In genomic region chr6:157032923-157033322, GRCh38 we compare ENCODE assay signal across 11 cellular contexts.
DNase-seq lines count a peak whose midpoint lies in the region; ATAC-seq and TF ChIP-seq lines count a peak whose summit lies in the region.
"Had no signal": no experiment of that assay in that cellular context is flagged by ENCODE, and none has a peak within 500 bp of the region (broad histone marks: within the 10 kb centered on the region; RNA-seq: fewer than 3 reads in every experiment).

No MANE protein-coding gene starts in this region.

- no peak overlapping the region for H3K27ac ChIP-seq in CD4-positive, alpha-beta T cell (ENCODE audit: low read depth, low read length)
- H3K27ac ChIP-seq in OCI-LY3 (ENCODE audit: low read length), result no peak overlapping the region
- no peak overlapping the region for H3K27ac ChIP-seq in duodenal mucosa (ENCODE audit: low read depth, low read length)
- H3K27ac ChIP-seq in osteoblast (ENCODE audit: low read depth, low read length), result peak overlapping the region; percentile 90

- H3K27ac Mint-ChIP-seq in CD4-positive, alpha-beta T cell, result peak overlapping the region; percentile 86

- H3K4me1 Mint-ChIP-seq in CD4-positive, alpha-beta T cell (ENCODE audit: low read depth), result peaks cover 41% of the 10 kb centered on the region

- H2AFZ ChIP-seq in OCI-LY3 (ENCODE audit: low read depth, low read length), result no peak overlapping the region
- no peak overlapping the region for H2AFZ ChIP-seq in osteoblast (ENCODE audit: low read length)

- peak overlapping the region; percentile 94 for H3K4me3 Mint-ChIP-seq in CD4-positive, alpha-beta T cell

- peaks cover 19% of the 10 kb centered on the region for H3K79me2 ChIP-seq in OCI-LY3 (ENCODE audit: low read length)
- H3K79me2 ChIP-seq in osteoblast (ENCODE audit: insufficient read depth, low read length), result peaks cover 75% of the 10 kb centered on the region

- CTCF ChIA-PET in CD4-positive, alpha-beta T cell (lab: Charles Lee), result interaction anchor here (1.6 kb wide), 1 partner anchor 13 kb away, joined by 3 read pairs; no protein-coding TSS in a partner anchor

- no peaks in the 10 kb centered on the region for H3K27me3 ChIP-seq in CD4-positive, alpha-beta T cell (ENCODE audit: control insufficient read depth, insufficient read depth, low read length)
- no peaks in the 10 kb centered on the region for H3K27me3 ChIP-seq in OCI-LY3 (ENCODE audit: low read depth, low read length)
- H3K27me3 ChIP-seq in duodenal mucosa (ENCODE audit: control insufficient read depth in 1 of 2, insufficient read depth in 2 of 2, low read length in 2 of 2), result no peaks in the 10 kb centered on the region
- H3K27me3 ChIP-seq in osteoblast (ENCODE audit: insufficient read depth, low read length), result no peaks in the 10 kb centered on the region
- H3K27me3 ChIP-seq: uterus had no signal

- no peaks in the 10 kb centered on the region for H3K9me3 Mint-ChIP-seq in CD4-positive, alpha-beta T cell

- no peak for ATAC-seq in CD4-positive, alpha-beta T cell (ENCODE audit: poor library complexity)
- ATAC-seq in HG03280 (IDR thresholded peaks at IDR 0.05; ENCODE audit: unreplicated experiment) (no peak), HG03432 (IDR thresholded peaks at IDR 0.05; ENCODE audit: unreplicated experiment) (no peak), GM18517 (IDR thresholded peaks at IDR 0.05; ENCODE audit: unreplicated experiment) (no peak)

- H3K4me3 ChIP-seq in OCI-LY3 (ENCODE audit: low read length) (peak overlapping the region; percentile 80), duodenal mucosa (ENCODE audit: low read depth in 1 of 2, low read length in 2 of 2) (peak overlapping the region; percentile 65 to 75), osteoblast (ENCODE audit: insufficient read depth, low read length) (peak overlapping the region; percentile 74)

- H4K20me1 ChIP-seq in OCI-LY3 (ENCODE audit: insufficient read depth, low read length), result peaks cover 19% of the 10 kb centered on the region; the same call in 1 of the 2 replicates
- H4K20me1 ChIP-seq in osteoblast (ENCODE audit: insufficient read depth, low read length), result peaks cover 3% of the 10 kb centered on the region

- H3K9ac ChIP-seq in OCI-LY3 (ENCODE audit: low read length), result peak overlapping the region; percentile 53; the same call in 1 of the 2 replicates
- H3K9ac ChIP-seq in duodenal mucosa (ENCODE audit: low read depth in 1 of 2, low read length in 2 of 2), result no peak overlapping the region

- no peaks in the 10 kb centered on the region for H3K9me3 ChIP-seq in CD4-positive, alpha-beta T cell (ENCODE audit: control insufficient read depth, low read length)
- H3K9me3 ChIP-seq in OCI-LY3 (ENCODE audit: insufficient read depth, low read length), result no peaks in the 10 kb centered on the region
- H3K9me3 ChIP-seq in duodenal mucosa (ENCODE audit: control insufficient read depth in 1 of 2, low read length in 2 of 2), result no peaks in the 10 kb centered on the region
- H3K9me3 ChIP-seq in osteoblast (ENCODE audit: low read depth, low read length), result no peaks in the 10 kb centered on the region
- H3K9me3 ChIP-seq: uterus had no signal

- peaks cover 13% of the 10 kb centered on the region for H3K4me1 ChIP-seq in OCI-LY3 (ENCODE audit: low read length)
- H3K4me1 ChIP-seq in duodenal mucosa (ENCODE audit: control insufficient read depth in 1 of 2, insufficient read depth in 2 of 2, low read length in 2 of 2), result peaks cover 12 to 19% of the 10 kb centered on the region in 2 donors
- H3K4me1 ChIP-seq in osteoblast (ENCODE audit: insufficient read depth, low read length), result peaks cover 28% of the 10 kb centered on the region

- TF ChIP-seq CTCF in CD4-positive, alpha-beta T cell (IDR thresholded peaks at IDR 0.05), result no peak
- TF ChIP-seq CTCF in OCI-LY3 (IDR thresholded peaks at IDR 0.05; ENCODE audit: low read depth, low read length) (no peak), osteoblast (IDR thresholded peaks at IDR 0.05; ENCODE audit: extremely low read depth, low read depth, low read length) (no peak)

- POLR2A ChIA-PET in CD4-positive, alpha-beta T cell (lab: Charles Lee), result interaction anchor here (0.6 to 4.0 kb wide), 3 partner anchors 12 to 254 kb away, joined by 3 to 38 read pairs (median 7); no protein-coding TSS in a partner anchor

- no peaks in the 10 kb centered on the region for H3K27me3 Mint-ChIP-seq in CD4-positive, alpha-beta T cell

- H3K36me3 Mint-ChIP-seq in CD4-positive, alpha-beta T cell (ENCODE audit: low read depth), result no peaks in the 10 kb centered on the region

- intact Hi-C loops in CD4-positive, alpha-beta T cell (cut with DNase I, micrococcal nuclease), result loop anchor here (5.0 kb wide), 2 partner anchors 39 to 149 kb away; no protein-coding TSS in a partner anchor

- no peak for DNase-seq in CD4-positive, alpha-beta T cell
- DNase-seq in osteoblast (ENCODE audit: insufficient read length, low spot score, missing footprints) (no peak), NCI-H2081 treated with DMSO at 0.1 percent for 48 hours (lab: John Stamatoyannopoulos, UW) (no peak)
- DNase-seq: activated CD4-positive, alpha-beta T cell treated with anti-CD3 and anti-CD28 coated beads for 1 hour; NK-92 treated with Interleukin-12 subunit alpha and Interleukin-12 subunit beta, amount 100 ng/mL, for 24 hours; uterus had no signal

- H3K4me2 ChIP-seq in OCI-LY3 (ENCODE audit: low read length) (peak overlapping the region; percentile 84), osteoblast (ENCODE audit: insufficient read depth, low read length) (peak overlapping the region; percentile 85)

- H3K36me3 ChIP-seq in OCI-LY3 (replicated peaks; ENCODE audit: low read depth, low read length) (no peaks in the 10 kb centered on the region), duodenal mucosa (ENCODE audit: control insufficient read depth in 1 of 2, insufficient read depth in 2 of 2, low read length in 2 of 2) (no peaks in the 10 kb centered on the region), osteoblast (ENCODE audit: insufficient read depth, low read length) (no peaks in the 10 kb centered on the region)
- H3K36me3 ChIP-seq: uterus had no signal
